1 cellular context compared by ENCODE assay signal in the genomic region with DNA sequence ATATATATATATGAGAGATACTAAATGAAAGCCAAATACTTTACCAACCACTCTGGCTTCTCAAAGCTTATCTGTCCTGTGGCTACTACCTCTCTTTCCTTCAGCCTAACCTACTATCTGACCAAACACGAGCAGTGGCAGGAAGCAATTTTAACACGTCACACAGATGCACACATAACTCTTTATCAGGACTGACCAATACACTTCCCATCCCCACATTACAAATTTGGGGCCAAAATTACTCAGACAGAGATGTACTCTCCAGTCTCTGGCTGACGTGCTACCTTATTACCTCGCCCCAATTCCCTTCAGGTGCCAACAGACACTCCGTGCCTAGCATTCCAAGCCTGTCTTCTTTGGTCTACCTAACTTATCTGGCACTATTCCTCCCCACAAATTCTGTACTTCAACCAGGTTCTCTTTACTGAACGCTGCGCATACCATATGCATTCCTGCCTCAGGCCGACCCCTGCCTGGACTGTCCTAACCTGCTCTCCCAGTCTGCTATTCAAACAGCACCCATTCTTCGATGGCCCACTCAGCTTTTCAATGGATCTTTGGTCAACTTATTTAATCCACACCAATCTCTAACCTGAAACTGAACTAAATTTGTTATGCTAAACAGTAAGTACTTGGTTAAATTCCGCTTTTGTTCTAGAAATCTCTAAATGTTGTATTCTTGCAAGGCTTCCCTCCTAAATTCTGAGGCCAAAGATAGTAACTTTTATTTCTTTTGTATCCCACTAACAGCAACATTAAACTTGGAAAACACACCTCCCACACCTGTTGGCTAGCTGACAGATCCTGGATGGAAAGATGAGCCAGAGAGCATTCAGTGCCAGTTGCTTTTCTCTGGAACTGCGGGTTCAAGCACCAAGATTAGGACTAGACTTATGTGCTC.
TF ChIP-seq lines count a peak whose summit lies in the region.

No MANE protein-coding gene starts in this region.

TF ChIP-seq in K562, 482 proteins besides CTCF, POLR2A, EP300 and RAD21 (continued from another document):
- peak; percentile 57 for TF ChIP-seq MGA (IDR thresholded peaks at IDR 0.05)
- TF ChIP-seq HNRNPLL (IDR thresholded peaks at IDR 0.05; ENCODE audit: low read depth, low read length, poor library complexity, severe bottlenecking) = peak; percentile 33
- peak; percentile 72 for TF ChIP-seq ZNF766 (CRISPR knock-in tag; conservative IDR thresholded peaks at IDR 0.05)
- TF ChIP-seq, protein P1, sequence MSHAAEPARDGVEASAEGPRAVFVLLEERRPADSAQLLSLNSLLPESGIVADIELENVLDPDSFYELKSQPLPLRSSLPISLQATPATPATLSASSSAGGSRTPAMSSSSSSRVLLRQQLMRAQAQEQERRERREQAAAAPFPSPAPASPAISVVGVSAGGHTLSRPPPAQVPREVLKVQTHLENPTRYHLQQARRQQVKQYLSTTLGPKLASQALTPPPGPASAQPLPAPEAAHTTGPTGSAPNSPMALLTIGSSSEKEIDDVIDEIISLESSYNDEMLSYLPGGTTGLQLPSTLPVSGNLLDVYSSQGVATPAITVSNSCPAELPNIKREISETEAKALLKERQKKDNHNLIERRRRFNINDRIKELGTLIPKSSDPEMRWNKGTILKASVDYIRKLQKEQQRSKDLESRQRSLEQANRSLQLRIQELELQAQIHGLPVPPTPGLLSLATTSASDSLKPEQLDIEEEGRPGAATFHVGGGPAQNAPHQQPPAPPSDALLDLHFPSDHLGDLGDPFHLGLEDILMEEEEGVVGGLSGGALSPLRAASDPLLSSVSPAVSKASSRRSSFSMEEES (CRISPR knock-in tag; IDR thresholded peaks at IDR 0.05) = no peak
- no peak for TF ChIP-seq ZHX1 (conservative IDR thresholded peaks at IDR 0.05; ENCODE audit: low read length)
- no peak for TF ChIP-seq GTF3C2 (IDR thresholded peaks at IDR 0.05; ENCODE audit: borderline replicate concordance, extremely low read depth, insufficient read length)
- peak; percentile 97 for TF ChIP-seq SMARCE1 (IDR thresholded peaks at IDR 0.05)
- no peak for TF ChIP-seq ZNF133 (CRISPR knock-in tag; IDR thresholded peaks at IDR 0.05)
- peak; percentile 95 for TF ChIP-seq TCF3 (CRISPR knock-in tag; IDR thresholded peaks at IDR 0.05)
- no peak for TF ChIP-seq ZNF12 (CRISPR knock-in tag; IDR thresholded peaks at IDR 0.05)
- peak; percentile 100 for TF ChIP-seq LCOR (CRISPR knock-in tag; IDR thresholded peaks at IDR 0.05)
